ENCODE assay signal across 8 cellular contexts in the genomic region with DNA sequence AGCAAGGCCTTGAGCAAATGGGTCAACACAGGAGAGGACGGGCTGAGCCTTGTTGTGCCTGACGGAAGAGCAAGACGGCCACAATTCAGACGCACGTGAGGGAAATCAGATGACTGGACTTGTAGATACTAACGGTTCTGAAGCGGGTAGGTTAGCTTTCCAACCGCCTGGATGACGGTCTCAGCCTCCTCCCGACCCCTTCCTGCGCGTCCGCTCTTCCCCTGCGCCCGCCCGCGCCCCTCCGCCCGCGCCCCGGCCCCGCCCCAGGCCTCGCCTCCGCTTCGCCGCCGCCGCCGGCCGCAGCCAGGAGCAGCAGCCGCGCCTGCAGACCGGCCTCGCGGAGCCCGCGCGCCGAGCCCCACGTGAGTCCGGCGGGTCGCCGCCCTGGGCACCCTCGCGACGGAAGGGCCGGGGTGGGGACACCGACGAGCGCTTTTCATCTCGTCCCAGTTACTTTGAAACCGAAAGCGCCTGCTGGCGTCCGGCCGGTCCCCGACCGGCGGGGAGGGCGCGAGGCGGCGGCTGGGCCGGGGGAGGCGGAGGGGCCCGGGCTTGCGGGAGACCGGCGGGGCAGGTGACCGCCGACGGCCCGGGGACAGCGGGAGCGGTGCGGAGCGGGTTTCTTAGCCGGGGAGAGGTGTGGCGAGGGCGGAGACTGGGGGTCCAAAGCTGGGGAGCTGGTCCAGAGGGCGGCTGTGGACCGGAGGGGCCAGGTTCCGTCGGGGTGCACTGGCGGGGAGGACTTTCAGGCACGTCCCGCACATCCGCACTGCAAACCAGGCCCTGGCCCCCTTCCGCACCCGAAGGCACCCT. TPM values are rescaled to one million over a fixed set of nuclear protein-coding genes. Genes with fewer than 3 reads are reported as not detected.
A peak's percentile ranks its signal among the peaks of the same experiment; 100 is the strongest.
DNase-seq lines count a peak whose midpoint lies in the region; ATAC-seq and TF ChIP-seq lines count a peak whose summit lies in the region.

A gene with protein sequence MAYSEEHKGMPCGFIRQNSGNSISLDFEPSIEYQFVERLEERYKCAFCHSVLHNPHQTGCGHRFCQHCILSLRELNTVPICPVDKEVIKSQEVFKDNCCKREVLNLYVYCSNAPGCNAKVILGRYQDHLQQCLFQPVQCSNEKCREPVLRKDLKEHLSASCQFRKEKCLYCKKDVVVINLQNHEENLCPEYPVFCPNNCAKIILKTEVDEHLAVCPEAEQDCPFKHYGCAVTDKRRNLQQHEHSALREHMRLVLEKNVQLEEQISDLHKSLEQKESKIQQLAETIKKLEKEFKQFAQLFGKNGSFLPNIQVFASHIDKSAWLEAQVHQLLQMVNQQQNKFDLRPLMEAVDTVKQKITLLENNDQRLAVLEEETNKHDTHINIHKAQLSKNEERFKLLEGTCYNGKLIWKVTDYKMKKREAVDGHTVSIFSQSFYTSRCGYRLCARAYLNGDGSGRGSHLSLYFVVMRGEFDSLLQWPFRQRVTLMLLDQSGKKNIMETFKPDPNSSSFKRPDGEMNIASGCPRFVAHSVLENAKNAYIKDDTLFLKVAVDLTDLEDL (plus strand): TSS at position 306 of the 813 bp plus-strand sequence. CDS start 26,407 bp downstream, outside the sequence.

- H3K4me3 ChIP-seq in osteoblast (ENCODE audit: insufficient read depth, low read length), result peak within 1 kb of the TSS; percentile 88

- peaks cover 15% of the 10 kb centered on the region for H3K4me1 ChIP-seq in osteoblast (ENCODE audit: insufficient read depth, low read length)

- peaks cover 42% of the 10 kb centered on the region for H3K79me2 ChIP-seq in osteoblast (ENCODE audit: insufficient read depth, low read length)

- no peaks in the 10 kb centered on the region for H3K27me3 ChIP-seq in osteoblast (ENCODE audit: insufficient read depth, low read length)

- H3K4me2 ChIP-seq in osteoblast (ENCODE audit: insufficient read depth, low read length), result peak within 1 kb of the TSS; percentile 93

- no peaks in the 10 kb centered on the region for H3K36me3 ChIP-seq in osteoblast (ENCODE audit: insufficient read depth, low read length)

- H4K20me1 ChIP-seq in osteoblast (ENCODE audit: insufficient read depth, low read length), result peaks cover 34% of the 10 kb centered on the region

- H2AFZ ChIP-seq in osteoblast (ENCODE audit: low read length), result peak within 1 kb of the TSS; percentile 98

- DNase-seq in A172 (ENCODE audit: low spot score) (peak; percentile 57), glomerular endothelial cell (ENCODE audit: extremely low read depth, low read depth, low spot score) (no peak), osteoblast (ENCODE audit: insufficient read length, low spot score, missing footprints) (peak; percentile 92)
- peak; percentile 63 for DNase-seq in activated naive CD4-positive, alpha-beta T cell treated with Interleukin-2 at 50 U/mL for 16 hours

- ATAC-seq in HG03045 (IDR thresholded peaks at IDR 0.05; ENCODE audit: unreplicated experiment) (peak; percentile 39), HG03378 (IDR thresholded peaks at IDR 0.05; ENCODE audit: unreplicated experiment) (no peak)

- H3K9me3 ChIP-seq in osteoblast (ENCODE audit: low read depth, low read length), result no peaks in the 10 kb centered on the region

- peak; percentile 81 for TF ChIP-seq POLR2A in GM15510 (IDR thresholded peaks at IDR 0.05; ENCODE audit: borderline replicate concordance, extremely low read depth, insufficient read length)

- H3K27ac ChIP-seq in osteoblast (ENCODE audit: low read depth, low read length), result peak within 1 kb of the TSS; percentile 45

- TF ChIP-seq CTCF in osteoblast (IDR thresholded peaks at IDR 0.05; ENCODE audit: extremely low read depth, low read depth, low read length), result no peak

TF ChIP-seq in PFSK-1, 5 proteins besides CTCF, POLR2A, EP300 and RAD21:
- TF ChIP-seq POLR2AphosphoS5 (IDR thresholded peaks at IDR 0.05; ENCODE audit: low read depth, low read length) (peak; percentile 31; the same call in 1 of the 2 replicates), SIN3A (IDR thresholded peaks at IDR 0.05; ENCODE audit: borderline replicate concordance, insufficient read depth, low read length) (no peak), FOXP2 (optimal IDR thresholded peaks at IDR 0.05; ENCODE audit: borderline replicate concordance, extremely low read depth, extremely low read length, insufficient read depth) (no peak), TAF1 (IDR thresholded peaks at IDR 0.05; ENCODE audit: borderline replicate concordance, insufficient read depth, low read length) (no peak)
- TF ChIP-seq, protein P1, sequence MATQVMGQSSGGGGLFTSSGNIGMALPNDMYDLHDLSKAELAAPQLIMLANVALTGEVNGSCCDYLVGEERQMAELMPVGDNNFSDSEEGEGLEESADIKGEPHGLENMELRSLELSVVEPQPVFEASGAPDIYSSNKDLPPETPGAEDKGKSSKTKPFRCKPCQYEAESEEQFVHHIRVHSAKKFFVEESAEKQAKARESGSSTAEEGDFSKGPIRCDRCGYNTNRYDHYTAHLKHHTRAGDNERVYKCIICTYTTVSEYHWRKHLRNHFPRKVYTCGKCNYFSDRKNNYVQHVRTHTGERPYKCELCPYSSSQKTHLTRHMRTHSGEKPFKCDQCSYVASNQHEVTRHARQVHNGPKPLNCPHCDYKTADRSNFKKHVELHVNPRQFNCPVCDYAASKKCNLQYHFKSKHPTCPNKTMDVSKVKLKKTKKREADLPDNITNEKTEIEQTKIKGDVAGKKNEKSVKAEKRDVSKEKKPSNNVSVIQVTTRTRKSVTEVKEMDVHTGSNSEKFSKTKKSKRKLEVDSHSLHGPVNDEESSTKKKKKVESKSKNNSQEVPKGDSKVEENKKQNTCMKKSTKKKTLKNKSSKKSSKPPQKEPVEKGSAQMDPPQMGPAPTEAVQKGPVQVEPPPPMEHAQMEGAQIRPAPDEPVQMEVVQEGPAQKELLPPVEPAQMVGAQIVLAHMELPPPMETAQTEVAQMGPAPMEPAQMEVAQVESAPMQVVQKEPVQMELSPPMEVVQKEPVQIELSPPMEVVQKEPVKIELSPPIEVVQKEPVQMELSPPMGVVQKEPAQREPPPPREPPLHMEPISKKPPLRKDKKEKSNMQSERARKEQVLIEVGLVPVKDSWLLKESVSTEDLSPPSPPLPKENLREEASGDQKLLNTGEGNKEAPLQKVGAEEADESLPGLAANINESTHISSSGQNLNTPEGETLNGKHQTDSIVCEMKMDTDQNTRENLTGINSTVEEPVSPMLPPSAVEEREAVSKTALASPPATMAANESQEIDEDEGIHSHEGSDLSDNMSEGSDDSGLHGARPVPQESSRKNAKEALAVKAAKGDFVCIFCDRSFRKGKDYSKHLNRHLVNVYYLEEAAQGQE (IDR thresholded peaks at IDR 0.05; ENCODE audit: insufficient read depth in 1 of 2, low read depth in 2 of 2, low read length in 2 of 2), result no peak
TF ChIP-seq in PFSK-1: peak in this region for 1.

RNA-seq across cellular contexts. Expression of the gene that starts here (rescaled TPM):
- 9.4 and 9.5 TPM in 2 replicates for total RNA-seq in A172 (2014; rRNA removed; shearing (Covaris generic))
- polyA plus RNA-seq in PFSK-1 (2012; ENCODE audit: insufficient read length, low read depth), result 8.2 TPM
- total RNA-seq in glomerular endothelial cell, result 15.6 and 22.8 TPM in 2 replicates
- total RNA-seq in osteoblast, result 15.9 and 17.4 TPM in 2 replicates
